ENCODE assay signal across 8 cellular contexts in genomic region chr20:40741507-40742106, GRCh38. TPM values are rescaled to one million over a fixed set of nuclear protein-coding genes. Genes with fewer than 3 reads are reported as not detected.
A peak's percentile ranks its signal among the peaks of the same experiment; 100 is the strongest.
DNase-seq lines count a peak whose midpoint lies in the region; ATAC-seq and TF ChIP-seq lines count a peak whose summit lies in the region.

No MANE protein-coding gene starts in this region.

- no peak for TF ChIP-seq POLR2A in prostate gland (IDR thresholded peaks at IDR 0.05)

- no peak overlapping the region for H3K27ac ChIP-seq in cardiac muscle cell
- H3K27ac ChIP-seq in prostate gland: no peak overlapping the region

- H3K9me3 ChIP-seq in cardiac muscle cell (ENCODE audit: low read depth) (no peaks in the 10 kb centered on the region), prostate gland (no peaks in the 10 kb centered on the region)

- ATAC-seq in HG03135 (IDR thresholded peaks at IDR 0.05; ENCODE audit: unreplicated experiment): no peak
- ATAC-seq in GM19395 (IDR thresholded peaks at IDR 0.05; ENCODE audit: unreplicated experiment): no peak

- 72% methylated on average over 5 of the region's 6 CpGs for WGBS in prostate gland

- intact Hi-C loops in cardiac septum (cut with DNase I): loop anchor here (5.0 kb wide), 1 partner anchor 221 kb away; no protein-coding TSS in a partner anchor
- intact Hi-C loops in prostate gland (cut with DNase I): no loop called here

- H3K4me3 ChIP-seq in cardiac muscle cell (no peak overlapping the region), foreskin fibroblast (ENCODE audit: low read depth in 1 of 2, low read length in 2 of 2) (no peak overlapping the region), prostate gland (no peak overlapping the region)

- DNase-seq in cardiac muscle cell (ENCODE audit: low read depth in 1 of 2, low spot score in 1 of 2): peak; percentile 63 to 66
- DNase-seq in cardiac septum (ENCODE audit: low spot score): no peak
- peak; percentile 85 for DNase-seq in NAMALWA (ENCODE audit: low spot score)
- peak; percentile 39 to 49 for DNase-seq in activated CD4-positive, alpha-beta T cell treated with anti-CD3 and anti-CD28 coated beads, Interleukin-2, amount 50 U/mL, for 48 hours
- DNase-seq in foreskin fibroblast: peak; percentile 23 to 69
- peak; percentile 13 for DNase-seq in prostate gland (ENCODE audit: low spot score)

- H3K4me1 ChIP-seq in cardiac muscle cell (ENCODE audit: low read depth): peaks cover 9% of the 10 kb centered on the region
- H3K4me1 ChIP-seq in prostate gland (replicated peaks): no peaks in the 10 kb centered on the region

- H3K36me3 ChIP-seq in cardiac muscle cell: no peaks in the 10 kb centered on the region
- H3K36me3 ChIP-seq in prostate gland: no peaks in the 10 kb centered on the region

- H3K27me3 ChIP-seq in cardiac muscle cell (peaks cover 30% of the 10 kb centered on the region), prostate gland (replicated peaks; ENCODE audit: insufficient read depth) (peaks cover 2% of the 10 kb centered on the region)

- TF ChIP-seq CTCF in cardiac muscle cell (IDR thresholded peaks at IDR 0.05; ENCODE audit: low read depth, low read length) (peak; percentile 84), foreskin fibroblast (IDR thresholded peaks at IDR 0.05; ENCODE audit: low read depth, low read length) (peak; percentile 76), prostate gland (IDR thresholded peaks at IDR 0.05) (peak in 3 of 4 experiments; percentile 31 to 44 (median 33))

RNA-seq across cellular contexts. Expression of gene MAFB, which starts 52.6 kb away (rescaled TPM):
- 2.0 and 3.2 TPM in 2 replicates for total RNA-seq in cardiac muscle cell
- 0.84 and 2.3 TPM in 2 replicates for polyA plus RNA-seq in cardiac muscle cell
- total RNA-seq in cardiac septum: 6.8 TPM
- total RNA-seq in prostate gland: 10 to 100 TPM; 34.0 to 49.5 TPM

Comparison
In these comparisons a context has a peak if more than half of its experiments do, and no peak if none do; other contexts are left out.
1. CTCF ChIP-seq: peak in every context shown above with its lines; median percentile 84 in cardiac muscle cell; 76 in foreskin fibroblast; 33 in prostate gland.